8 cellular contexts compared by ENCODE assay signal in genomic region chr10:104120903-104121484, GRCh38. TPM values are rescaled to one million over a fixed set of nuclear protein-coding genes. Genes with fewer than 3 reads are reported as not detected.
DNase-seq lines count a peak whose midpoint lies in the region; ATAC-seq and TF ChIP-seq lines count a peak whose summit lies in the region.

No MANE protein-coding gene starts in this region.

- POLR2A ChIA-PET in activated CD8-positive, alpha-beta T cell treated with anti-CD3 and anti-CD28 coated beads, Interleukin-2, amount 10 ng/mL, durations not matched to agents 7 days and 5 days (lab: Charles Lee) = interaction anchor here (0.7 to 3.0 kb wide), 29 partner anchors 9 to 233 kb away, joined by 3 to 17 read pairs (median 5); partner anchors contain the start of genes CFAP43, GSTO1, SLK and STN1

- H3K36me3 Mint-ChIP-seq in activated CD8-positive, alpha-beta T cell treated with anti-CD3 and anti-CD28 coated beads, Interleukin-2, amount 10 ng/mL, durations not matched to agents 7 days and 5 days (ENCODE audit: low read depth) = peaks cover 14% of the 10 kb centered on the region

- peak overlapping the region; percentile 99 for H3K27ac ChIP-seq in lower lobe of right lung

- peak; percentile 17 for ATAC-seq in HG03139 (IDR thresholded peaks at IDR 0.05; ENCODE audit: unreplicated experiment)
- peak; percentile 40 for ATAC-seq in activated CD8-positive, alpha-beta T cell treated with anti-CD3 and anti-CD28 coated beads, Interleukin-2, amount 10 ng/mL, durations not matched to agents 7 days and 5 days
- peak; percentile 87 to 88 for ATAC-seq in lower lobe of right lung

- H3K4me1 Mint-ChIP-seq in activated CD8-positive, alpha-beta T cell treated with anti-CD3 and anti-CD28 coated beads, Interleukin-2, amount 10 ng/mL, durations not matched to agents 7 days and 5 days (ENCODE audit: low read depth) = peaks cover 27% of the 10 kb centered on the region

- peak; percentile 26 for DNase-seq in NCI-H2107 (lab: John Stamatoyannopoulos, UW)
- no peak for DNase-seq in NCI-H2107 treated with DMSO at 0.1 percent for 48 hours (lab: John Stamatoyannopoulos, UW; ENCODE audit: unreplicated experiment)
- DNase-seq in NCI-H82 treated with DMSO at 0.1 percent for 48 hours (lab: John Stamatoyannopoulos, UW; ENCODE audit: unreplicated experiment) = peak; percentile 47
- peak; percentile 86 for DNase-seq in activated CD8-positive, alpha-beta T cell treated with anti-CD3 and anti-CD28 coated beads, Interleukin-2, amount 10 ng/mL, durations not matched to agents 7 days and 5 days
- peak; percentile 90 for DNase-seq in effector CD4-positive, alpha-beta T cell
- DNase-seq in lower lobe of right lung = peak; percentile 95
- peak; percentile 45 to 76 (median 64) for DNase-seq in stimulated activated CD4-positive, alpha-beta T cell treated with anti-CD3 and anti-CD28 coated beads, TNF-alpha, amount 100 ng/mL, for 1 hour (ENCODE audit: low read depth in 3 of 3, low spot score in 1 of 3)

- intact Hi-C loops in lower lobe of right lung (cut with DNase I) = no loop called here

- CTCF ChIA-PET in activated CD8-positive, alpha-beta T cell treated with anti-CD3 and anti-CD28 coated beads, Interleukin-2, amount 10 ng/mL, durations not matched to agents 7 days and 5 days (lab: Charles Lee) = interaction anchor here (0.8 to 6.2 kb wide), 41 partner anchors 8 to 435 kb away, joined by 3 to 60 read pairs (median 5); partner anchors contain the start of genes GSTO1, ITPRIP and SLK

- peak overlapping the region; percentile 75 for H3K4me3 ChIP-seq in lower lobe of right lung

- H3K9me3 Mint-ChIP-seq in activated CD8-positive, alpha-beta T cell treated with anti-CD3 and anti-CD28 coated beads, Interleukin-2, amount 10 ng/mL, durations not matched to agents 7 days and 5 days (ENCODE audit: insufficient read depth) = no peaks in the 10 kb centered on the region

- H3K4me3 Mint-ChIP-seq in activated CD8-positive, alpha-beta T cell treated with anti-CD3 and anti-CD28 coated beads, Interleukin-2, amount 10 ng/mL, durations not matched to agents 7 days and 5 days = peak overlapping the region; percentile 93

- peak overlapping the region; percentile 97 for H3K27ac Mint-ChIP-seq in activated CD8-positive, alpha-beta T cell treated with anti-CD3 and anti-CD28 coated beads, Interleukin-2, amount 10 ng/mL, durations not matched to agents 7 days and 5 days

- H3K36me3 ChIP-seq in lower lobe of right lung = peaks cover 8% of the 10 kb centered on the region

- H3K27me3 ChIP-seq in lower lobe of right lung (ENCODE audit: low read depth) = no peaks in the 10 kb centered on the region

- peaks cover 25% of the 10 kb centered on the region for H3K4me1 ChIP-seq in lower lobe of right lung

- H3K9me3 ChIP-seq in lower lobe of right lung = no peaks in the 10 kb centered on the region

- H3K27me3 Mint-ChIP-seq in activated CD8-positive, alpha-beta T cell treated with anti-CD3 and anti-CD28 coated beads, Interleukin-2, amount 10 ng/mL, durations not matched to agents 7 days and 5 days (ENCODE audit: low read depth) = peaks cover 16% of the 10 kb centered on the region

- TF ChIP-seq CTCF in lower lobe of right lung (IDR thresholded peaks at IDR 0.05) = no peak

RNA-seq across cellular contexts. Expression of gene SFR1, which starts 1.0 kb away (rescaled TPM):
- 10 to 100 TPM; 13.0 to 14.9 TPM for total RNA-seq in activated CD8-positive, alpha-beta T cell treated with anti-CD3 and anti-CD28 coated beads, Interleukin-2, amount 10 ng/mL, durations not matched to agents 7 days and 5 days
- total RNA-seq in lower lobe of right lung = 7.4 TPM

RNA-seq across cellular contexts. Expression of gene COL17A1, which starts 35.3 kb away (rescaled TPM):
- not detected for total RNA-seq in activated CD8-positive, alpha-beta T cell treated with anti-CD3 and anti-CD28 coated beads, Interleukin-2, amount 10 ng/mL, durations not matched to agents 7 days and 5 days
- total RNA-seq in lower lobe of right lung = 0.32 TPM

Comparison
In these comparisons a context has a peak if more than half of its experiments do, and no peak if none do; other contexts are left out.
1. ATAC-seq: peak in every context shown above with its lines; median percentile 88 in lower lobe of right lung; 40 in activated CD8-positive, alpha-beta T cell treated with anti-CD3 and anti-CD28 coated beads, Interleukin-2, amount 10 ng/mL, durations not matched to agents 7 days and 5 days; 17 in HG03139.